11 cellular contexts compared by ENCODE assay signal in the genomic region with DNA sequence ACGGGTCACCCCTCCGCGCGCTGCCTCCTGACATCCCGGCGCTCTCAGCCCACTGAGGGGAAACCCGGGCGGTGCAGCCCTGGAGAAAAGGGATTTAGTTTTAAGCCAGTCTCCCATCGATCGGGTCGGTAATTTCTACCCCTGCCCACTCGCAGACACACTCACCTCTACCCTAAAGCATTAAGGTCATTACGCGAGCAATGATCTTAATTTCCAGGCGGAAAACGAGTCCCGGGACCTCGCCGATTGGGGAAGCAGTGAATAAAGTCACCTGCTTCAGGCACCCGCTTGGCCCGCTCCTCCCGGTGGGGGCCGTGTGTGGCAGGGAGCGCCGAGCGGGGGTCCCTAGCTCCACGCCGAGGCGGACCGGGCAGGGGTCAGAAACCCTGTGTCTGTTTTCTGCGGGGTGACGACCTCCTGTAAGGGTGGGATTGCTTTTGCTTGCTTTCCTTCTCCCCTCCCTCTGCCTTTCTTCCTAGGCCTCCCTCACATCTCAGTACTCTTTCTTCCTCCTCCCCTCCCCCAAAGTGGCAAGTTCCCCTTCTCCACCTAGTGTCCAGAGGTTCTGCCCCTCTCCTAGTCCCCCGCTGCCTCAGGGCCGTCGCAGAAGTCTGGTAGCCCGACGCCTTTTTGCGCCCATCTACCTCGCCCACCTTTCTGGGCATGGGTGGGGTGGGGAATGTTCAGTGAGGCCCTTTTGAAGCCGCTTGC.
DNase-seq lines count a peak whose midpoint lies in the region; ATAC-seq, FAIRE-seq and TF ChIP-seq lines count a peak whose summit lies in the region.
"Had no signal": no experiment of that assay in that cellular context is flagged by ENCODE, and none has a peak within 500 bp of the region (broad histone marks: within the 10 kb centered on the region; RNA-seq: fewer than 3 reads in every experiment).

No MANE protein-coding gene starts in this region.

- H3K27ac Mint-ChIP-seq in neural crest cell (ENCODE audit: unreplicated experiment), result peak overlapping the region; percentile 94
- no peak overlapping the region for H3K27ac Mint-ChIP-seq in stimulated activated memory B cell treated with anti-CD40 and anti-IgM and Interleukin-4, amounts not matched to agents 10 μg/mL and 1 μg/mL and 100 μg/mL, for 72 hours

- DNase-seq in A549 (ENCODE audit: low read depth in 1 of 2, low spot score in 1 of 2) (peak in 1 of 2 experiments; percentile 28), NCI-H2227 treated with DMSO at 0.1 percent for 48 hours (lab: John Stamatoyannopoulos, UW) (peak; percentile 38), esophagus muscularis mucosa (ENCODE audit: extremely low spot score) (no peak), neural crest cell (ENCODE audit: low read depth, low spot score) (peak; percentile 20), ureter (ENCODE audit: low spot score) (no peak), germinal center (ENCODE audit: low spot score) (no peak), SK-N-SH (no peak)
- DNase-seq: stimulated activated CD4-positive, alpha-beta T cell treated with anti-CD3 and anti-CD28 coated beads, Interleukin-4, amount 100 ng/mL, for 24 hours had no signal

- no peaks in the 10 kb centered on the region for H3K9me3 Mint-ChIP-seq in neural crest cell
- no peaks in the 10 kb centered on the region for H3K9me3 Mint-ChIP-seq in stimulated activated memory B cell treated with anti-CD40 and anti-IgM and Interleukin-4, amounts not matched to agents 10 μg/mL and 1 μg/mL and 100 μg/mL, for 72 hours

- H3K4me3 Mint-ChIP-seq in neural crest cell, result peak overlapping the region; percentile 97
- H3K4me3 Mint-ChIP-seq in stimulated activated memory B cell treated with anti-CD40 and anti-IgM and Interleukin-4, amounts not matched to agents 10 μg/mL and 1 μg/mL and 100 μg/mL, for 72 hours, result no peak overlapping the region

- CTCF ChIA-PET in A549 (lab: Yijun Ruan, JAX), result interaction anchor here (0.8 to 7.9 kb wide), 3 partner anchors 9 to 149 kb away, joined by 3 to 86 read pairs (median 11); no protein-coding TSS in a partner anchor
- CTCF ChIA-PET in SK-N-SH (lab: Yijun Ruan, JAX), result interaction anchor here (1.0 to 4.6 kb wide), 7 partner anchors 139 to 1073 kb away, joined by 3 to 35 read pairs (median 19); a partner anchor contains a TSS

- H3K4me2 ChIP-seq in A549 (peak overlapping the region; percentile 98), SK-N-SH (no peak overlapping the region)

- TF ChIP-seq CTCF in A549 (IDR thresholded peaks at IDR 0.05) (no peak), esophagus muscularis mucosa (IDR thresholded peaks at IDR 0.05) (peak in 2 of 3 experiments; percentile 7 to 16), neural crest cell (conservative IDR thresholded peaks at IDR 0.05) (no peak), SK-N-SH (IDR thresholded peaks at IDR 0.05) (no peak)

- POLR2A ChIA-PET in A549 (lab: Yijun Ruan, JAX), result interaction anchor here (3.4 kb wide), 1 partner anchor 144 kb away, joined by 24 read pairs; no protein-coding TSS in a partner anchor
- POLR2A ChIA-PET in SK-N-SH (lab: Yijun Ruan, JAX), result no interaction called here

- peak overlapping the region; percentile 52 for H3K4me3 ChIP-seq in A549
- peak overlapping the region; percentile 65 to 73 (median 68) for H3K4me3 ChIP-seq in esophagus muscularis mucosa
- no peak overlapping the region for H3K4me3 ChIP-seq in SK-N-SH (ENCODE audit: low read depth in 2 of 2, low read length in 1 of 2)
- H3K4me3 ChIP-seq: K562 had no signal

- H3K9me2 ChIP-seq in SK-N-SH, result no peaks in the 10 kb centered on the region

- TF ChIP-seq POLR2A in A549 (IDR thresholded peaks at IDR 0.05; ENCODE audit: low read length), result no peak
- TF ChIP-seq POLR2A in esophagus muscularis mucosa (IDR thresholded peaks at IDR 0.05; ENCODE audit: low read depth), result no peak

- TF ChIP-seq RAD21 in A549 (conservative IDR thresholded peaks at IDR 0.05 in 1 of 2, IDR thresholded peaks at IDR 0.05 in 1 of 2) (no peak; a peak in 1 of 5 replicates), SK-N-SH (IDR thresholded peaks at IDR 0.05; ENCODE audit: low read length) (no peak)

- H3K36me3 ChIP-seq in esophagus muscularis mucosa (no peaks in the 10 kb centered on the region), SK-N-SH (replicated peaks in 1 of 2; ENCODE audit: control insufficient read depth in 1 of 2, insufficient read depth in 2 of 2, low read length in 1 of 2) (peaks cover 3 to 4% of the 10 kb centered on the region in 2 experiments)

- 15% methylated on average over 39 of the region's 40 CpGs for WGBS in A549 (ENCODE audit: missing lambda C conversion rate)
- 6% methylated on average over 38 of the region's 40 CpGs for WGBS in esophagus muscularis mucosa
- 94% methylated on average over 24 of the region's 40 CpGs for WGBS in SK-N-SH (ENCODE audit: low lambda C conversion rate)

- FAIRE-seq in A549 (lab: Jason Lieb, UNC), result no peak
- FAIRE-seq: colon, K562 had no signal

- H3K4me1 ChIP-seq in A549 (peaks cover 28% of the 10 kb centered on the region), esophagus muscularis mucosa (peaks cover 26 to 87% (median 69%) of the 10 kb centered on the region in 4 donors), SK-N-SH (ENCODE audit: control insufficient read depth in 1 of 2, insufficient read depth in 2 of 2, low read depth in 1 of 2, low read length in 1 of 2) (peaks cover 5 to 16% of the 10 kb centered on the region in 2 experiments; a peak in 2 of 4 replicates)

- H3K9me3 ChIP-seq in A549 (no peaks in the 10 kb centered on the region), esophagus muscularis mucosa (no peaks in the 10 kb centered on the region), SK-N-SH (no peaks in the 10 kb centered on the region)

- H3K9ac ChIP-seq in SK-N-SH, result no peak overlapping the region

- peaks cover 0 to 46% (median 4%) of the 10 kb centered on the region in 4 donors for H3K27me3 ChIP-seq in esophagus muscularis mucosa
- H3K27me3 ChIP-seq in SK-N-SH (ENCODE audit: insufficient read depth), result no peaks in the 10 kb centered on the region

- ATAC-seq in A549, result peak; percentile 48 to 60
- ATAC-seq in stimulated activated memory B cell treated with anti-CD40 and anti-IgM and Interleukin-4, amounts not matched to agents 10 μg/mL and 1 μg/mL and 100 μg/mL, for 72 hours, result no peak

- no peaks in the 10 kb centered on the region for H3K36me3 Mint-ChIP-seq in neural crest cell (ENCODE audit: low read depth)
- H3K36me3 Mint-ChIP-seq in stimulated activated memory B cell treated with anti-CD40 and anti-IgM and Interleukin-4, amounts not matched to agents 10 μg/mL and 1 μg/mL and 100 μg/mL, for 72 hours, result no peaks in the 10 kb centered on the region

- no peaks in the 10 kb centered on the region for H3K79me2 ChIP-seq in SK-N-SH (ENCODE audit: insufficient read depth)

- H3K27me3 Mint-ChIP-seq in neural crest cell (ENCODE audit: low read depth), result peaks cover 54% of the 10 kb centered on the region
- H3K27me3 Mint-ChIP-seq in stimulated activated memory B cell treated with anti-CD40 and anti-IgM and Interleukin-4, amounts not matched to agents 10 μg/mL and 1 μg/mL and 100 μg/mL, for 72 hours, result peaks cover 53% of the 10 kb centered on the region

- no peaks in the 10 kb centered on the region for H4K20me1 ChIP-seq in SK-N-SH (ENCODE audit: insufficient read depth)

- TF ChIP-seq EP300 in A549 (IDR thresholded peaks at IDR 0.05), result no peak
- no peak for TF ChIP-seq EP300 in esophagus muscularis mucosa (IDR thresholded peaks at IDR 0.05)
- no peak for TF ChIP-seq EP300 in SK-N-SH (IDR thresholded peaks at IDR 0.05; ENCODE audit: borderline replicate concordance in 1 of 2, low read depth in 1 of 2, low read length in 1 of 2)

- H3F3A ChIP-seq in SK-N-SH (replicated peaks; ENCODE audit: insufficient read depth), result peaks cover 14% of the 10 kb centered on the region

- H3K27ac ChIP-seq in A549 (no peak overlapping the region), esophagus muscularis mucosa (replicated peaks in 1 of 4) (peak overlapping the region; percentile 95 to 98 (median 97)), SK-N-SH (ENCODE audit: low read depth in 2 of 2, low read length in 1 of 2) (no peak overlapping the region)

- no peak overlapping the region for H2AFZ ChIP-seq in SK-N-SH (ENCODE audit: low read depth)

- intact Hi-C loops in esophagus muscularis mucosa (cut with DNase I), result loop anchor here (2.0 to 10.0 kb wide), 5 partner anchors 139 to 1265 kb away; a partner anchor contains a TSS

- peaks cover 59% of the 10 kb centered on the region for H3K4me1 Mint-ChIP-seq in neural crest cell
- peaks cover 21% of the 10 kb centered on the region for H3K4me1 Mint-ChIP-seq in stimulated activated memory B cell treated with anti-CD40 and anti-IgM and Interleukin-4, amounts not matched to agents 10 μg/mL and 1 μg/mL and 100 μg/mL, for 72 hours

TF ChIP-seq in A549, 52 proteins besides CTCF, POLR2A, EP300 and RAD21:
- TF ChIP-seq HOXA7 (CRISPR knock-in tag; IDR thresholded peaks at IDR 0.05) (no peak), CBX8 (IDR thresholded peaks at IDR 0.05) (peak; percentile 85)

TF ChIP-seq in SK-N-SH, 30 proteins besides CTCF, POLR2A, EP300 and RAD21:
- no peak for TF ChIP-seq GATA2 (CRISPR knock-in tag; IDR thresholded peaks at IDR 0.05)
- TF ChIP-seq, protein P1, sequence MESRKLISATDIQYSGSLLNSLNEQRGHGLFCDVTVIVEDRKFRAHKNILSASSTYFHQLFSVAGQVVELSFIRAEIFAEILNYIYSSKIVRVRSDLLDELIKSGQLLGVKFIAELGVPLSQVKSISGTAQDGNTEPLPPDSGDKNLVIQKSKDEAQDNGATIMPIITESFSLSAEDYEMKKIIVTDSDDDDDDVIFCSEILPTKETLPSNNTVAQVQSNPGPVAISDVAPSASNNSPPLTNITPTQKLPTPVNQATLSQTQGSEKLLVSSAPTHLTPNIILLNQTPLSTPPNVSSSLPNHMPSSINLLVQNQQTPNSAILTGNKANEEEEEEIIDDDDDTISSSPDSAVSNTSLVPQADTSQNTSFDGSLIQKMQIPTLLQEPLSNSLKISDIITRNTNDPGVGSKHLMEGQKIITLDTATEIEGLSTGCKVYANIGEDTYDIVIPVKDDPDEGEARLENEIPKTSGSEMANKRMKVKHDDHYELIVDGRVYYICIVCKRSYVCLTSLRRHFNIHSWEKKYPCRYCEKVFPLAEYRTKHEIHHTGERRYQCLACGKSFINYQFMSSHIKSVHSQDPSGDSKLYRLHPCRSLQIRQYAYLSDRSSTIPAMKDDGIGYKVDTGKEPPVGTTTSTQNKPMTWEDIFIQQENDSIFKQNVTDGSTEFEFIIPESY (IDR thresholded peaks at IDR 0.05; ENCODE audit: borderline replicate concordance, low read depth), result no peak

Comparison
In these comparisons a context has a peak if more than half of its experiments do, and no peak if none do; other contexts are left out.
1. DNase-seq: peak in NCI-H2227 treated with DMSO at 0.1 percent for 48 hours (single experiment) and neural crest cell (single experiment); none in esophagus muscularis mucosa (single experiment), ureter (single experiment), germinal center (single experiment) and SK-N-SH (single experiment).
2. H3K27ac ChIP-seq: peak in esophagus muscularis mucosa (4 of 4); none in A549 (0 of 2) and SK-N-SH (0 of 2).
3. H3K4me3 ChIP-seq: peak in A549 (single experiment) and esophagus muscularis mucosa (4 of 4); none in SK-N-SH (0 of 2).
4. CTCF ChIP-seq: peak in esophagus muscularis mucosa (2 of 3); none in A549 (single experiment), neural crest cell (single experiment) and SK-N-SH (single experiment).